Comparison of ENCODE assay signal across 16 cellular contexts in genomic region chr3:196399485-196399945, GRCh38. TPM values are rescaled to one million over a fixed set of nuclear protein-coding genes. Genes with fewer than 3 reads are reported as not detected.
A peak's percentile ranks its signal among the peaks of the same experiment; 100 is the strongest.
DNase-seq lines count a peak whose midpoint lies in the region; ATAC-seq and TF ChIP-seq lines count a peak whose summit lies in the region.
"Had no signal": no experiment of that assay in that cellular context is flagged by ENCODE, and none has a peak within 500 bp of the region (broad histone marks: within the 10 kb centered on the region; RNA-seq: fewer than 3 reads in every experiment).

No MANE protein-coding gene starts in this region.

- DNase-seq in COLO829 (ENCODE audit: low spot score) (peak; percentile 79), HT1080 (ENCODE audit: low read depth) (peak; percentile 86), adipocyte (ENCODE audit: low read depth) (peak; percentile 37), glomerular visceral epithelial cell (ENCODE audit: extremely low spot score) (peak; percentile 67), NCI-H1436 (lab: John Stamatoyannopoulos, UW) (no peak), GM10266 (ENCODE audit: extremely low spot score) (no peak)
- DNase-seq: activated CD8-positive, alpha-beta memory T cell treated with anti-CD3 and anti-CD28 coated beads for 24 hours; activated naive CD8-positive, alpha-beta T cell treated with anti-CD3 and anti-CD28 coated beads, Interleukin-2, amount 10 ng/mL, durations not matched to agents 7 days and 5 days; effector memory CD8-positive, alpha-beta T cell; MV-4-11; natural killer cell; NCI-H526; T-helper 17 cell had no signal

- H3K27me3 ChIP-seq in adipocyte (replicated peaks; ENCODE audit: control insufficient read depth, insufficient read depth, low read length), result no peaks in the 10 kb centered on the region
- H3K27me3 ChIP-seq: vagina had no signal

- ATAC-seq in GM21717 (IDR thresholded peaks at IDR 0.05; ENCODE audit: unreplicated experiment), result no peak
- ATAC-seq in GM21423 (IDR thresholded peaks at IDR 0.05; ENCODE audit: unreplicated experiment), result no peak
- ATAC-seq: effector memory CD8-positive, alpha-beta T cell; natural killer cell; T-helper 17 cell had no signal

- H3K4me1 ChIP-seq in adipocyte (ENCODE audit: control insufficient read depth, insufficient read depth, low read length), result peaks cover 9% of the 10 kb centered on the region
- H3K4me1 ChIP-seq: vagina had no signal

- H3K36me3 ChIP-seq in adipocyte (ENCODE audit: control insufficient read depth, insufficient read depth, low read length, severe bottlenecking), result peaks cover 34% of the 10 kb centered on the region

- no peaks in the 10 kb centered on the region for H3K9me3 ChIP-seq in adipocyte (ENCODE audit: control insufficient read depth, low read length)
- H3K9me3 ChIP-seq: vagina had no signal

- H3K4me3 ChIP-seq in adipocyte (ENCODE audit: low read length), result no peak overlapping the region
- H3K4me3 ChIP-seq: vagina had no signal

- no peak overlapping the region for H3K9ac ChIP-seq in adipocyte (ENCODE audit: low read length)

- no peak for TF ChIP-seq CTCF in GM10266 (IDR thresholded peaks at IDR 0.05; ENCODE audit: control insufficient read depth, insufficient read depth, low read depth, missing control alignments)

RNA-seq across cellular contexts. Expression of gene UBXN7, which starts 32.7 kb away (rescaled TPM):
- 9.3 and 14.7 TPM in 2 replicates for total RNA-seq in HT1080 (2014; rRNA removed; shearing (Covaris generic))
- 12.3 and 14.9 TPM in 2 replicates for polyA plus RNA-seq in HT1080 (2015; cell fraction: cytosol; rRNA removed)
- 17.5 and 20.3 TPM in 2 replicates for polyA plus RNA-seq in HT1080 (2015; cell fraction: nucleus; rRNA removed)

Comparison
In these comparisons a context has a peak if more than half of its experiments do, and no peak if none do; other contexts are left out.
1. DNase-seq: peak in COLO829 (single experiment), HT1080 (single experiment), adipocyte (single experiment) and glomerular visceral epithelial cell (single experiment); none in NCI-H1436 (single experiment) and GM10266 (single experiment).